1 cellular context compared by ENCODE assay signal in genomic region chr6:52724406-52725121, GRCh38.
A peak's percentile ranks its signal among the peaks of the same experiment; 100 is the strongest.
TF ChIP-seq lines count a peak whose summit lies in the region.

No MANE protein-coding gene starts in this region.

TF ChIP-seq in HepG2, 621 proteins besides CTCF, POLR2A, EP300 and RAD21 (continued from another document and continues in another):
- TF ChIP-seq ATF5 (CRISPR knock-in tag; IDR thresholded peaks at IDR 0.05; ENCODE audit: low read depth) (peak; percentile 90; the same call in 1 of the 2 replicates), NFRKB (IDR thresholded peaks at IDR 0.05) (no peak), GRHL1 (CRISPR knock-in tag; conservative IDR thresholded peaks at IDR 0.05) (no peak), ZNF160 (CRISPR knock-in tag; IDR thresholded peaks at IDR 0.05) (no peak), IKZF1 (IDR thresholded peaks at IDR 0.05) (no peak), CBX1 (IDR thresholded peaks at IDR 0.05; ENCODE audit: low read depth) (no peak), ZNF382 (CRISPR knock-in tag; IDR thresholded peaks at IDR 0.05; ENCODE audit: borderline replicate concordance) (no peak), ZNF556 (CRISPR knock-in tag; IDR thresholded peaks at IDR 0.05; ENCODE audit: borderline replicate concordance) (peak; percentile 76; the same call in 1 of the 2 replicates), KDM5A (IDR thresholded peaks at IDR 0.05; ENCODE audit: borderline replicate concordance, low read length) (no peak), TAF1 (CRISPR knock-in tag; IDR thresholded peaks at IDR 0.05) (no peak), JUND (CRISPR knock-in tag; IDR thresholded peaks at IDR 0.05) (no peak), ZNF614 (CRISPR knock-in tag; IDR thresholded peaks at IDR 0.05; ENCODE audit: borderline replicate concordance) (no peak), ZNF770 (CRISPR knock-in tag; IDR thresholded peaks at IDR 0.05) (no peak), ZBTB1 (CRISPR knock-in tag; IDR thresholded peaks at IDR 0.05; ENCODE audit: borderline replicate concordance) (no peak), KAT2B (IDR thresholded peaks at IDR 0.05; ENCODE audit: borderline replicate concordance, low read depth, low read length) (no peak), NFYC (CRISPR knock-in tag; IDR thresholded peaks at IDR 0.05) (no peak), TP53 (CRISPR knock-in tag; conservative IDR thresholded peaks at IDR 0.05) (no peak), ETV5 (CRISPR knock-in tag; IDR thresholded peaks at IDR 0.05; ENCODE audit: borderline replicate concordance) (peak; percentile 42; the same call in 1 of the 2 replicates), ZNF629 (CRISPR knock-in tag; conservative IDR thresholded peaks at IDR 0.05) (no peak), AKAP8 (CRISPR knock-in tag; IDR thresholded peaks at IDR 0.05) (no peak), KDM4B (CRISPR knock-in tag; IDR thresholded peaks at IDR 0.05) (peak; percentile 48; the same call in 1 of the 2 replicates), KDM5B (CRISPR knock-in tag; IDR thresholded peaks at IDR 0.05; ENCODE audit: borderline replicate concordance) (peak; percentile 57; the same call in 1 of the 2 replicates), TEF (CRISPR knock-in tag; IDR thresholded peaks at IDR 0.05) (no peak), BRCA1 (CRISPR knock-in tag; IDR thresholded peaks at IDR 0.05) (no peak), ZFP62 (CRISPR knock-in tag; IDR thresholded peaks at IDR 0.05) (no peak), HNF1B (CRISPR knock-in tag; IDR thresholded peaks at IDR 0.05) (peak; percentile 51; the same call in 1 of the 2 replicates), ZNF574 (CRISPR knock-in tag; IDR thresholded peaks at IDR 0.05) (peak; percentile 65), ZNF616 (CRISPR knock-in tag; IDR thresholded peaks at IDR 0.05; ENCODE audit: low read depth) (no peak), ZNF468 (CRISPR knock-in tag; IDR thresholded peaks at IDR 0.05) (no peak), LRRFIP1 (CRISPR knock-in tag; conservative IDR thresholded peaks at IDR 0.05) (no peak)
- TF ChIP-seq, protein P1, sequence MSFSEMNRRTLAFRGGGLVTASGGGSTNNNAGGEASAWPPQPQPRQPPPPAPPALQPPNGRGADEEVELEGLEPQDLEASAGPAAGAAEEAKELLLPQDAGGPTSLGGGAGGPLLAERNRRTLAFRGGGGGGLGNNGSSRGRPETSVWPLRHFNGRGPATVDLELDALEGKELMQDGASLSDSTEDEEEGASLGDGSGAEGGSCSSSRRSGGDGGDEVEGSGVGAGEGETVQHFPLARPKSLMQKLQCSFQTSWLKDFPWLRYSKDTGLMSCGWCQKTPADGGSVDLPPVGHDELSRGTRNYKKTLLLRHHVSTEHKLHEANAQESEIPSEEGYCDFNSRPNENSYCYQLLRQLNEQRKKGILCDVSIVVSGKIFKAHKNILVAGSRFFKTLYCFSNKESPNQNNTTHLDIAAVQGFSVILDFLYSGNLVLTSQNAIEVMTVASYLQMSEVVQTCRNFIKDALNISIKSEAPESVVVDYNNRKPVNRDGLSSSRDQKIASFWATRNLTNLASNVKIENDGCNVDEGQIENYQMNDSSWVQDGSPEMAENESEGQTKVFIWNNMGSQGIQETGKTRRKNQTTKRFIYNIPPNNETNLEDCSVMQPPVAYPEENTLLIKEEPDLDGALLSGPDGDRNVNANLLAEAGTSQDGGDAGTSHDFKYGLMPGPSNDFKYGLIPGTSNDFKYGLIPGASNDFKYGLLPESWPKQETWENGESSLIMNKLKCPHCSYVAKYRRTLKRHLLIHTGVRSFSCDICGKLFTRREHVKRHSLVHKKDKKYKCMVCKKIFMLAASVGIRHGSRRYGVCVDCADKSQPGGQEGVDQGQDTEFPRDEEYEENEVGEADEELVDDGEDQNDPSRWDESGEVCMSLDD (CRISPR knock-in tag; IDR thresholded peaks at IDR 0.05; ENCODE audit: borderline replicate concordance), result no peak
- TF ChIP-seq, protein P2, sequence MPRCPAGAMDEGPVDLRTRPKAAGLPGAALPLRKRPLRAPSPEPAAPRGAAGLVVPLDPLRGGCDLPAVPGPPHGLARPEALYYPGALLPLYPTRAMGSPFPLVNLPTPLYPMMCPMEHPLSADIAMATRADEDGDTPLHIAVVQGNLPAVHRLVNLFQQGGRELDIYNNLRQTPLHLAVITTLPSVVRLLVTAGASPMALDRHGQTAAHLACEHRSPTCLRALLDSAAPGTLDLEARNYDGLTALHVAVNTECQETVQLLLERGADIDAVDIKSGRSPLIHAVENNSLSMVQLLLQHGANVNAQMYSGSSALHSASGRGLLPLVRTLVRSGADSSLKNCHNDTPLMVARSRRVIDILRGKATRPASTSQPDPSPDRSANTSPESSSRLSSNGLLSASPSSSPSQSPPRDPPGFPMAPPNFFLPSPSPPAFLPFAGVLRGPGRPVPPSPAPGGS (CRISPR knock-in tag; IDR thresholded peaks at IDR 0.05), result no peak
- TF ChIP-seq, protein P3, sequence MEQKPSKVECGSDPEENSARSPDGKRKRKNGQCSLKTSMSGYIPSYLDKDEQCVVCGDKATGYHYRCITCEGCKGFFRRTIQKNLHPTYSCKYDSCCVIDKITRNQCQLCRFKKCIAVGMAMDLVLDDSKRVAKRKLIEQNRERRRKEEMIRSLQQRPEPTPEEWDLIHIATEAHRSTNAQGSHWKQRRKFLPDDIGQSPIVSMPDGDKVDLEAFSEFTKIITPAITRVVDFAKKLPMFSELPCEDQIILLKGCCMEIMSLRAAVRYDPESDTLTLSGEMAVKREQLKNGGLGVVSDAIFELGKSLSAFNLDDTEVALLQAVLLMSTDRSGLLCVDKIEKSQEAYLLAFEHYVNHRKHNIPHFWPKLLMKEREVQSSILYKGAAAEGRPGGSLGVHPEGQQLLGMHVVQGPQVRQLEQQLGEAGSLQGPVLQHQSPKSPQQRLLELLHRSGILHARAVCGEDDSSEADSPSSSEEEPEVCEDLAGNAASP (CRISPR knock-in tag; IDR thresholded peaks at IDR 0.05; ENCODE audit: borderline replicate concordance), result peak; percentile 35; the same call in 1 of the 2 replicates
- TF ChIP-seq, protein P4, sequence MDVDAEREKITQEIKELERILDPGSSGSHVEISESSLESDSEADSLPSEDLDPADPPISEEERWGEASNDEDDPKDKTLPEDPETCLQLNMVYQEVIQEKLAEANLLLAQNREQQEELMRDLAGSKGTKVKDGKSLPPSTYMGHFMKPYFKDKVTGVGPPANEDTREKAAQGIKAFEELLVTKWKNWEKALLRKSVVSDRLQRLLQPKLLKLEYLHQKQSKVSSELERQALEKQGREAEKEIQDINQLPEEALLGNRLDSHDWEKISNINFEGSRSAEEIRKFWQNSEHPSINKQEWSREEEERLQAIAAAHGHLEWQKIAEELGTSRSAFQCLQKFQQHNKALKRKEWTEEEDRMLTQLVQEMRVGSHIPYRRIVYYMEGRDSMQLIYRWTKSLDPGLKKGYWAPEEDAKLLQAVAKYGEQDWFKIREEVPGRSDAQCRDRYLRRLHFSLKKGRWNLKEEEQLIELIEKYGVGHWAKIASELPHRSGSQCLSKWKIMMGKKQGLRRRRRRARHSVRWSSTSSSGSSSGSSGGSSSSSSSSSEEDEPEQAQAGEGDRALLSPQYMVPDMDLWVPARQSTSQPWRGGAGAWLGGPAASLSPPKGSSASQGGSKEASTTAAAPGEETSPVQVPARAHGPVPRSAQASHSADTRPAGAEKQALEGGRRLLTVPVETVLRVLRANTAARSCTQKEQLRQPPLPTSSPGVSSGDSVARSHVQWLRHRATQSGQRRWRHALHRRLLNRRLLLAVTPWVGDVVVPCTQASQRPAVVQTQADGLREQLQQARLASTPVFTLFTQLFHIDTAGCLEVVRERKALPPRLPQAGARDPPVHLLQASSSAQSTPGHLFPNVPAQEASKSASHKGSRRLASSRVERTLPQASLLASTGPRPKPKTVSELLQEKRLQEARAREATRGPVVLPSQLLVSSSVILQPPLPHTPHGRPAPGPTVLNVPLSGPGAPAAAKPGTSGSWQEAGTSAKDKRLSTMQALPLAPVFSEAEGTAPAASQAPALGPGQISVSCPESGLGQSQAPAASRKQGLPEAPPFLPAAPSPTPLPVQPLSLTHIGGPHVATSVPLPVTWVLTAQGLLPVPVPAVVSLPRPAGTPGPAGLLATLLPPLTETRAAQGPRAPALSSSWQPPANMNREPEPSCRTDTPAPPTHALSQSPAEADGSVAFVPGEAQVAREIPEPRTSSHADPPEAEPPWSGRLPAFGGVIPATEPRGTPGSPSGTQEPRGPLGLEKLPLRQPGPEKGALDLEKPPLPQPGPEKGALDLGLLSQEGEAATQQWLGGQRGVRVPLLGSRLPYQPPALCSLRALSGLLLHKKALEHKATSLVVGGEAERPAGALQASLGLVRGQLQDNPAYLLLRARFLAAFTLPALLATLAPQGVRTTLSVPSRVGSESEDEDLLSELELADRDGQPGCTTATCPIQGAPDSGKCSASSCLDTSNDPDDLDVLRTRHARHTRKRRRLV (CRISPR knock-in tag; IDR thresholded peaks at IDR 0.05), result no peak
